Comparison of ENCODE assay signal across 8 cellular contexts in genomic region chr21:42461881-42462877, GRCh38. TPM values are rescaled to one million over a fixed set of nuclear protein-coding genes. Genes with fewer than 3 reads are reported as not detected.
DNase-seq lines count a peak whose midpoint lies in the region; TF ChIP-seq lines count a peak whose summit lies in the region.

No MANE protein-coding gene starts in this region.

- POLR2A ChIA-PET in HEK293T (lab: Yijun Ruan, JAX): no interaction called here

- DNase-seq in DMS53 (lab: John Stamatoyannopoulos, UW): peak; percentile 70
- peak; percentile 12 to 39 for DNase-seq in Kasumi-1 (lab: John Stamatoyannopoulos, UW)
- peak; percentile 47 for DNase-seq in SW480 (ENCODE audit: low spot score)
- DNase-seq in mesenteric fat pad (ENCODE audit: low spot score): peak; percentile 39
- no peak for DNase-seq in 8988T
- no peak for DNase-seq in amniotic stem cell (lab: John Stamatoyannopoulos, UW)
- no peak for DNase-seq in HEK293T (ENCODE audit: extremely low spot score)
- DNase-seq in EL: no peak

- CTCF ChIA-PET in HEK293T (lab: Yijun Ruan, JAX): no interaction called here

TF ChIP-seq in HEK293T, 16 proteins besides CTCF, POLR2A, EP300 and RAD21:
- TF ChIP-seq FOXM1 (IDR thresholded peaks at IDR 0.05; ENCODE audit: borderline replicate concordance) (no peak), LEF1 (IDR thresholded peaks at IDR 0.05; ENCODE audit: borderline replicate concordance) (no peak), FOXK2 (IDR thresholded peaks at IDR 0.05) (no peak), CTBP1 (IDR thresholded peaks at IDR 0.05; ENCODE audit: borderline replicate concordance) (no peak), NFRKB (IDR thresholded peaks at IDR 0.05) (no peak), TARDBP (IDR thresholded peaks at IDR 0.05) (no peak), PKNOX1 (IDR thresholded peaks at IDR 0.05) (no peak)

RNA-seq across cellular contexts. Expression of gene RSPH1, which starts 33.8 kb away (rescaled TPM):
- total RNA-seq in mesenteric fat pad: 0.22 TPM

RNA-seq across cellular contexts. Expression of gene SLC37A1, which starts 51.5 kb away (rescaled TPM):
- 7.0 TPM for total RNA-seq in mesenteric fat pad

RNA-seq across cellular contexts. Expression of gene UBASH3A, which starts 58.5 kb away (rescaled TPM):
- total RNA-seq in mesenteric fat pad: 0.32 TPM

Comparison
In these comparisons a context has a peak if more than half of its experiments do, and no peak if none do; other contexts are left out.
1. DNase-seq: peak in DMS53 (single experiment), Kasumi-1 (2 of 2), SW480 (single experiment) and mesenteric fat pad (single experiment); none in 8988T (single experiment), amniotic stem cell (single experiment), HEK293T (single experiment) and EL (single experiment).